8 cellular contexts compared by ENCODE assay signal in genomic region chr6:105077592-105078463, GRCh38.
DNase-seq lines count a peak whose midpoint lies in the region; ATAC-seq and TF ChIP-seq lines count a peak whose summit lies in the region.

No MANE protein-coding gene starts in this region.

- H3K27me3 ChIP-seq in heart left ventricle: peaks cover 0 to 8% (median 0%) of the 10 kb centered on the region in 9 donors
- peaks cover 0 to 4% (median 2%) of the 10 kb centered on the region in 4 donors for H3K27me3 ChIP-seq in liver (ENCODE audit: control insufficient read depth in 4 of 4, insufficient read depth in 4 of 4, low read length in 3 of 4)

- no peak overlapping the region for H3K9ac ChIP-seq in liver (ENCODE audit: low read depth in 1 of 2, low read length in 2 of 2)

- no peaks in the 10 kb centered on the region for H3K9me3 ChIP-seq in heart left ventricle
- no peaks in the 10 kb centered on the region for H3K9me3 ChIP-seq in liver (ENCODE audit: control insufficient read depth in 4 of 4, low read length in 3 of 4)

- no peak overlapping the region for H3K27ac ChIP-seq in heart left ventricle
- no peak overlapping the region for H3K27ac ChIP-seq in liver (ENCODE audit: low read depth in 1 of 2, low read length in 2 of 2)

- no peak for TF ChIP-seq POLR2A in heart left ventricle (IDR thresholded peaks at IDR 0.05)

- peak; percentile 78 to 79 for TF ChIP-seq RAD21 in liver (IDR thresholded peaks at IDR 0.05)

- TF ChIP-seq CTCF in heart left ventricle (IDR thresholded peaks at IDR 0.05): peak; percentile 21 to 59 (median 45)
- peak; percentile 44 for TF ChIP-seq CTCF in liver (IDR thresholded peaks at IDR 0.05; ENCODE audit: low read depth, low read length, missing input control)

- no peak overlapping the region for H3K4me3 ChIP-seq in heart left ventricle
- no peak overlapping the region for H3K4me3 ChIP-seq in liver (ENCODE audit: low read depth in 1 of 3, low read length in 3 of 3)

- H3K36me3 ChIP-seq in heart left ventricle: no peaks in the 10 kb centered on the region
- H3K36me3 ChIP-seq in liver (ENCODE audit: control insufficient read depth in 4 of 4, insufficient read depth in 3 of 4, low read depth in 1 of 4, low read length in 3 of 4): no peaks in the 10 kb centered on the region

- DNase-seq in heart left ventricle (no peak), Right ventricle myocardium superior (no peak), NCI-H2029 (lab: John Stamatoyannopoulos, UW) (peak; percentile 17), amniotic epithelial cell (ENCODE audit: low read depth) (peak; percentile 60)
- DNase-seq in activated CD8-positive, alpha-beta memory T cell treated with anti-CD3 and anti-CD28 coated beads, Interleukin-2, amount 50 U/mL, for 4 hours: no peak

- intact Hi-C loops in heart left ventricle (cut with DNase I): loop anchor here in 8 of 10 donors (1.0 to 10.0 kb wide), 7 partner anchors 81 to 286 kb away; no protein-coding TSS in a partner anchor
- intact Hi-C loops in Right ventricle myocardium superior (cut with DNase I): no loop called here

- H3K4me1 ChIP-seq in heart left ventricle (peaks cover 0 to 2% (median 0%) of the 10 kb centered on the region in 12 donors), liver (ENCODE audit: control insufficient read depth in 4 of 4, insufficient read depth in 4 of 4, low read length in 3 of 4) (no peaks in the 10 kb centered on the region)

- WGBS in heart left ventricle, 4 donors: 21 to 32% (median 25%) methylated on average over 1 of the region's 1 CpG
- WGBS in liver: 2% methylated on average over 1 of the region's 1 CpG

- no peak for ATAC-seq in heart left ventricle
- no peak for ATAC-seq in Right ventricle myocardium superior (ENCODE audit: poor library complexity)
- no peak for ATAC-seq in GM18520 (IDR thresholded peaks at IDR 0.05; ENCODE audit: unreplicated experiment)
- no peak for ATAC-seq in GM19328 (IDR thresholded peaks at IDR 0.05; ENCODE audit: unreplicated experiment)

TF ChIP-seq in liver, 16 proteins besides CTCF, POLR2A, EP300 and RAD21:
- no peak for TF ChIP-seq FOXA1 (IDR thresholded peaks at IDR 0.05)
- TF ChIP-seq ZBTB33 (IDR thresholded peaks at IDR 0.05): no peak
- TF ChIP-seq YY1 (IDR thresholded peaks at IDR 0.05): no peak
- no peak for TF ChIP-seq FOXA2 (IDR thresholded peaks at IDR 0.05)
- no peak for TF ChIP-seq REST (IDR thresholded peaks at IDR 0.05)
- TF ChIP-seq EGR1 (IDR thresholded peaks at IDR 0.05; ENCODE audit: low read depth in 2 of 2): no peak
- no peak for TF ChIP-seq GABPA (IDR thresholded peaks at IDR 0.05 in 1 of 2, conservative IDR thresholded peaks at IDR 0.05 in 1 of 2)
- no peak for TF ChIP-seq MAX (IDR thresholded peaks at IDR 0.05)
- TF ChIP-seq TAF1 (conservative IDR thresholded peaks at IDR 0.05): no peak
- TF ChIP-seq RXRA (IDR thresholded peaks at IDR 0.05): no peak
- no peak for TF ChIP-seq ATF3 (IDR thresholded peaks at IDR 0.05)
- TF ChIP-seq NR2F2 (IDR thresholded peaks at IDR 0.05): no peak

Comparison
In these comparisons a context has a peak if more than half of its experiments do, and no peak if none do; other contexts are left out.
1. DNase-seq: peak in NCI-H2029 (single experiment) and amniotic epithelial cell (single experiment); none in heart left ventricle (0 of 5), Right ventricle myocardium superior (single experiment) and activated CD8-positive, alpha-beta memory T cell treated with anti-CD3 and anti-CD28 coated beads, Interleukin-2, amount 50 U/mL, for 4 hours (single experiment).